2 cellular contexts compared by ENCODE assay signal in genomic region chr1:248805905-248806304, GRCh38.
TF ChIP-seq lines count a peak whose summit lies in the region.

No MANE protein-coding gene starts in this region.

TF ChIP-seq in GM12891, 5 proteins besides CTCF, POLR2A, EP300 and RAD21:
- TF ChIP-seq POLR2AphosphoS5 (IDR thresholded peaks at IDR 0.05; ENCODE audit: low read depth, low read length), result 0 out of 2 replicates have a peak, but pooled peaks have one; percentile 9
- no peak for TF ChIP-seq TAF1 (IDR thresholded peaks at IDR 0.05; ENCODE audit: low read depth, low read length)
- no peak for TF ChIP-seq POU2F2 (IDR thresholded peaks at IDR 0.05; ENCODE audit: low read depth, low read length)
- no peak for TF ChIP-seq PAX5 (IDR thresholded peaks at IDR 0.05; ENCODE audit: insufficient read depth, low read length, severe bottlenecking)
- no peak for TF ChIP-seq SPI1 (IDR thresholded peaks at IDR 0.05; ENCODE audit: low read depth, low read length)

TF ChIP-seq in K562, 482 proteins besides CTCF, POLR2A, EP300 and RAD21:
- TF ChIP-seq USF1 (CRISPR knock-in tag; IDR thresholded peaks at IDR 0.05) (peak; percentile 27; the same call in 1 of the 2 replicates), MAX (CRISPR knock-in tag; IDR thresholded peaks at IDR 0.05) (no peak)
TF ChIP-seq in K562: peak in this region for 1.
